7 cellular contexts compared by ENCODE assay signal in the genomic region with DNA sequence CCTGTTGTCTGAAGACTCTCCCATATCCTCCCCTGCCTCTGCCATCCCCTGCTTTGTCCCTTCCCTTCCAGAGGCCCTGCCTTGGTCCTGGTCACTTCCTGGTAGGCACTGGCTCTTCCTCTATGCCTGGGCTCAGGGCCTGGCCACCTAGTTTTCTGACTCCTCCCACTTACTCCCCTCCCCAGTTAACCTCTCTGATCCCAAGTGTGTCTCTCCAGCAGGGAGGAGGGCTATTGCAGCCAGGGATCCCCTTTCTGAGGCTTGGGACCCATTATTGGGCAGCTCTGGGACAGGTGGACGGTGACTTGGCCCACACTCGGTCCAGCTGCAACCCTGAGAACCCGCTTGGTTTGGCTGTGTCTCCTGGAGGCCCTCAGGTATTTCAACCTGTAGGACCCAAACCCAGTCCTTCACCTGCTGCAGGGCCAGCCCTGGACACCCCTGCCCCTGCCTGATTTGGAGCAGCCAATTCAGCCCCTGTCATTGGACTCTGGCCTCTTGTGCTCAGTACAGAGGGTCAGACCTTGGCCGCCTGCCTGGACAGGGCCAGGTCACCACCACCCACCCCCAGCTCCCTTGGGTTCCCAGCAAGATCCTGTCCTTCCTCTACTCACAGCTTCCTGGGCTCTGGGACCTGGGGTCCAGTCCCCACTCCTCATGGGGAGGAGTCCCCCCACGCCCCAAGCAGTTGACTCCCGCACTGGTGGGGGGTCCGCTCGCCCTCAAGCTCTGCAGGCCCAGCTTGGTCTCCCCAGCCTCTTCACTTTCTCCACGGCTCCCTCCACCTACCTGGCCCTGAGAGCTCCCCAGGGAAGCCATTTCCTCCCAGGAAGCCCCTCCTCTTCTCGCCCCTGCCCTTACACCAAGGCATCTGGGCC. TPM values are rescaled to one million over a fixed set of nuclear protein-coding genes. Genes with fewer than 3 reads are reported as not detected.
DNase-seq lines count a peak whose midpoint lies in the region; ATAC-seq lines count a peak whose summit lies in the region.

No MANE protein-coding gene starts in this region.

- H3K4me3 Mint-ChIP-seq in T-cell: peak overlapping the region; percentile 39 to 48 (median 44)

- H3K4me1 Mint-ChIP-seq in T-cell: peaks cover 47 to 67% (median 56%) of the 10 kb centered on the region in 3 donors

- POLR2A ChIA-PET in T-cell (lab: Charles Lee): no interaction called here

- ATAC-seq in T-cell (replicated peaks in 1 of 4) (no peak), left cardiac atrium (no peak), HG03571 (IDR thresholded peaks at IDR 0.05; ENCODE audit: unreplicated experiment) (no peak)

- intact Hi-C loops in left cardiac atrium (cut with DNase I): loop anchor here in 1 of 2 donors (5.0 kb wide), 1 partner anchor 51 kb away; a partner anchor contains a TSS
- intact Hi-C loops in posterior vena cava (cut with DNase I): no loop called here

- no peaks in the 10 kb centered on the region for H3K9me3 Mint-ChIP-seq in T-cell

- DNase-seq in DMS53 treated with DMSO at 0.1 percent for 48 hours (lab: John Stamatoyannopoulos, UW; ENCODE audit: unreplicated experiment) (peak; percentile 20), T-cell (no peak), left cardiac atrium (peak; percentile 35), posterior vena cava (ENCODE audit: low spot score) (peak; percentile 71), GM19240 (ENCODE audit: insufficient read length, low spot score) (no peak), NCI-H1105 treated with DMSO at 0.1 percent for 48 hours (lab: John Stamatoyannopoulos, UW) (no peak)

- H3K27me3 Mint-ChIP-seq in T-cell: no peaks in the 10 kb centered on the region

- H3K36me3 Mint-ChIP-seq in T-cell: no peaks in the 10 kb centered on the region

- CTCF ChIA-PET in T-cell (lab: Charles Lee): no interaction called here

- H3K27ac Mint-ChIP-seq in T-cell: peak overlapping the region; percentile 50 to 84

RNA-seq across cellular contexts. Expression of a gene that starts 1.1 kb away (rescaled TPM):
- total RNA-seq in T-cell (10 to 100 TPM; 44.0 to 68.2 (median 49.7) TPM), left cardiac atrium (10 to 100 TPM; 28.3 to 28.5 TPM), posterior vena cava (10 to 100 TPM; 47.8 to 52.4 TPM)

RNA-seq across cellular contexts. Expression of a gene that starts 35.6 kb away (rescaled TPM):
- total RNA-seq in T-cell (10 to 100 TPM; 39.5 to 65.3 (median 59.1) TPM), left cardiac atrium (10 to 100 TPM; 23.2 to 31.4 TPM), posterior vena cava (10 to 100 TPM; 25.4 to 29.2 TPM)

RNA-seq across cellular contexts. Expression of a gene that starts 51.9 kb away (rescaled TPM):
- total RNA-seq in T-cell (100 to 1,000 TPM; 241 to 274 (median 256) TPM), left cardiac atrium (100 to 1,000 TPM; 200 to 209 TPM), posterior vena cava (100 to 1,000 TPM; 297 to 327 TPM)

Comparison
In these comparisons a context has a peak if more than half of its experiments do, and no peak if none do; other contexts are left out.
1. DNase-seq: peak in DMS53 treated with DMSO at 0.1 percent for 48 hours (single experiment), left cardiac atrium (single experiment) and posterior vena cava (single experiment); none in T-cell (0 of 34), GM19240 (single experiment) and NCI-H1105 treated with DMSO at 0.1 percent for 48 hours (single experiment).